14 cellular contexts compared by ENCODE assay signal in the genomic region with DNA sequence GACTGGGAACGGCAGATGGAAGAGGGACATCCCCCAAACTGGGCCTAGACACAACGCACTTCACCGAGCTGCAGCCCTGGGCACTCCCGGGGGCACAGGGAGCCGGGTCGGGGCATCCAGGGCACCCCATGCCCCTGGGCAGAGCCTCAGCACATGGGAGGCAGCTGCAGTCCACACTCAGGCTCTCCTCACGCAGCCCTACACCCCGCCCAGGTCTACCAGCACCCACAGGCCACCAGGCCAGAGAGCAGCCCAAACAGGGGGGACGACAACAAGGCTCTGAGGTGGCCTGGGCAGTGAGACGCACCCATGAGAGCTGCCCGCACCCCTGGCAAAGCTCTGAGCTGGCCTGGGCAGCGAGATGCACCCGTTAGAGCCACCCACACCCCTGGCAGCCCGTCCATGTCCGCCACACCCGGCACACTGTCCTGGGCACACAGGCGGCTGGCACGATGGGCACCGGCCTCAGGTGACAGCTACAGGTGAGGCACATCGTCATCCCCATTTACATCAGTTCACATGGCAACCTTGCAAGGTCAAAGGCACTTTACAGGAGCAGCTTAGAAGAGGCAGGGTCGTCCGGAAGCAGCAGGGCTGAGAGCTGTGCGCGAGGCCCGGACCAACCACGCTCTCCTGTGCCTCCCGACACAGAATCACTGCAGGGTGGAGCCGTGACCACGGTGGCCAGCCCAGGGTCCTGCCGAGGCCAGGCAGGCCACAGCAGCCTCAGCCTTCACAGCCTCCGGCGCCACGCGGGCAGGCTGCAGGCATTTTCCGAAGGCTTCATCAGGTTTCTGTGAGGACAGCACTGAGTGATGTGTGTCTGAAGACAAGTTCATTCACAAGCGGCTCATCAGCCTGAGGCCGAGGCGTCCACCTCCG.
A peak's percentile ranks its signal among the peaks of the same experiment; 100 is the strongest.
DNase-seq lines count a peak whose midpoint lies in the region; ATAC-seq and TF ChIP-seq lines count a peak whose summit lies in the region.
"Had no signal": no experiment of that assay in that cellular context is flagged by ENCODE, and none has a peak within 500 bp of the region (broad histone marks: within the 10 kb centered on the region; RNA-seq: fewer than 3 reads in every experiment).

No MANE protein-coding gene starts in this region.

- CTCF ChIA-PET in Calu3 (lab: Charles Lee) = no interaction called here

- H3K36me3 Mint-ChIP-seq in Calu3 (ENCODE audit: insufficient read depth, unreplicated experiment) = peaks cover 5% of the 10 kb centered on the region

- TF ChIP-seq EP300 in ovary (IDR thresholded peaks at IDR 0.05) = no peak

- intact Hi-C loops in ovary (cut with DNase I) = no loop called here
- intact Hi-C loops in Calu3 (cut with micrococcal nuclease; ENCODE audit: unreplicated experiment) = no loop called here

- no peak overlapping the region for H3K4me3 Mint-ChIP-seq in Calu3 (ENCODE audit: low read depth, unreplicated experiment)
- H3K4me3 Mint-ChIP-seq: activated CD4-positive, alpha-beta T cell treated with anti-CD3 and anti-CD28 coated beads, Interleukin-2, amount 10 ng/mL, durations not matched to agents 24 days and 14 days had no signal

- TF ChIP-seq CTCF in RWPE2 (IDR thresholded peaks at IDR 0.05; ENCODE audit: poor library complexity, severe bottlenecking) (no peak), ovary (IDR thresholded peaks at IDR 0.05) (no peak), Calu3 (IDR thresholded peaks at IDR 0.05; ENCODE audit: unreplicated experiment) (no peak)

- no peaks in the 10 kb centered on the region for H3K4me1 Mint-ChIP-seq in Calu3 (ENCODE audit: low read depth, unreplicated experiment)

- no peak overlapping the region; the same call in 1 of the 2 replicates for H3K4me3 ChIP-seq in BLaER1
- H3K4me3 ChIP-seq in RWPE2 (ENCODE audit: severe bottlenecking) = no peak overlapping the region
- H3K4me3 ChIP-seq in ovary = no peak overlapping the region
- H3K4me3 ChIP-seq: cardiac muscle cell had no signal

- BruUV-seq in Calu3 (replicated peaks; lab: Mats Ljungman, UMichigan) = no TSS peak

- ATAC-seq in RWPE2 (ENCODE audit: low read depth) = no peak

- H3K9me3 ChIP-seq in BLaER1 (no peaks in the 10 kb centered on the region), RWPE2 (ENCODE audit: severe bottlenecking) (no peaks in the 10 kb centered on the region), ovary (no peaks in the 10 kb centered on the region)

- peak overlapping the region; percentile 91 for H3K4me2 ChIP-seq in BLaER1

- no peaks in the 10 kb centered on the region for H3K9me3 Mint-ChIP-seq in Calu3 (ENCODE audit: low read depth, unreplicated experiment)
- H3K9me3 Mint-ChIP-seq: activated CD4-positive, alpha-beta T cell treated with anti-CD3 and anti-CD28 coated beads, Interleukin-2, amount 10 ng/mL, durations not matched to agents 24 days and 14 days had no signal

- H3K27me3 ChIP-seq in BLaER1 (no peaks in the 10 kb centered on the region), RWPE2 (ENCODE audit: insufficient read depth, poor library complexity, severe bottlenecking) (no peaks in the 10 kb centered on the region), ovary (no peaks in the 10 kb centered on the region)
- H3K27me3 ChIP-seq: cardiac muscle cell had no signal

- no peaks in the 10 kb centered on the region for H3K27me3 Mint-ChIP-seq in Calu3 (ENCODE audit: unreplicated experiment)
- H3K27me3 Mint-ChIP-seq: activated CD4-positive, alpha-beta T cell treated with anti-CD3 and anti-CD28 coated beads, Interleukin-2, amount 10 ng/mL, durations not matched to agents 24 days and 14 days had no signal

- peak overlapping the region; percentile 64; the same call in 1 of the 2 replicates for H3K27ac ChIP-seq in BLaER1
- H3K27ac ChIP-seq in RWPE2 (ENCODE audit: poor library complexity, severe bottlenecking) = no peak overlapping the region
- H3K27ac ChIP-seq in ovary = no peak overlapping the region
- H3K27ac ChIP-seq: cardiac muscle cell had no signal

- H3K36me3 ChIP-seq in BLaER1 (peaks cover 26% of the 10 kb centered on the region), RWPE2 (ENCODE audit: low read depth) (no peaks in the 10 kb centered on the region), ovary (no peaks in the 10 kb centered on the region)
- H3K36me3 ChIP-seq: cardiac muscle cell had no signal

- DNase-seq in RWPE2 (ENCODE audit: low spot score) (peak; percentile 42), islet precursor cell (peak; percentile 43), ovary (peak in 4 of 5 donors; percentile 13 to 26 (median 14)), NCI-H526 (lab: John Stamatoyannopoulos, UW) (no peak), NAMALWA (ENCODE audit: low spot score) (no peak), NCI-H2171 treated with DMSO at 0.1 percent for 48 hours (lab: John Stamatoyannopoulos, UW) (no peak), Calu3 (no peak)
- DNase-seq: activated CD4-positive, alpha-beta T cell treated with anti-CD3 and anti-CD28 coated beads, Interleukin-2, amount 10 ng/mL, durations not matched to agents 24 days and 14 days; effector memory CD4-positive, alpha-beta T cell; GF-D8; GOT3; NCI-H1694 had no signal

- H3K4me1 ChIP-seq in BLaER1 = peaks cover 100% of the 10 kb centered on the region
- H3K4me1 ChIP-seq in RWPE2 (ENCODE audit: insufficient read depth, poor library complexity, severe bottlenecking) = no peaks in the 10 kb centered on the region
- H3K4me1 ChIP-seq in ovary (ENCODE audit: insufficient read depth) = no peaks in the 10 kb centered on the region

- H3K27ac Mint-ChIP-seq in Calu3 (ENCODE audit: unreplicated experiment) = no peak overlapping the region
- H3K27ac Mint-ChIP-seq: activated CD4-positive, alpha-beta T cell treated with anti-CD3 and anti-CD28 coated beads, Interleukin-2, amount 10 ng/mL, durations not matched to agents 24 days and 14 days had no signal

- TF ChIP-seq POLR2A in ovary (IDR thresholded peaks at IDR 0.05) = no peak

- H4K20me1 ChIP-seq in BLaER1 = peaks cover 100% of the 10 kb centered on the region

- H3K9ac ChIP-seq in BLaER1 = 0 out of 2 replicates have a peak overlapping the region, but pooled peaks have one; percentile 34

- 94 to 96% (median 95%) methylated on average over 35 to 39 of the region's 39 CpGs for WGBS in ovary, 3 donors

Comparison
In these comparisons a context has a peak if more than half of its experiments do, and no peak if none do; other contexts are left out.
1. DNase-seq: peak in RWPE2 (single experiment), islet precursor cell (single experiment) and ovary (4 of 5); none in NCI-H526 (0 of 2), NAMALWA (single experiment), NCI-H2171 treated with DMSO at 0.1 percent for 48 hours (single experiment) and Calu3 (single experiment).